25 cellular contexts compared by ENCODE assay signal in genomic region chr9:13127164-13127563, GRCh38.
"Had no signal": no experiment of that assay in that cellular context is flagged by ENCODE, and none has a peak within 500 bp of the region (broad histone marks: within the 10 kb centered on the region; RNA-seq: fewer than 3 reads in every experiment).

No MANE protein-coding gene starts in this region.

- H3K9ac ChIP-seq: parathyroid adenoma had no signal

- H3K27me3 ChIP-seq: gastrocnemius medialis, neutrophil, right lobe of liver, suprapubic skin, thyroid gland, vagina had no signal

- H3K27ac ChIP-seq: gastrocnemius medialis, lower lobe of right lung, neutrophil, parathyroid adenoma, right lobe of liver, suprapubic skin, thyroid gland, vagina had no signal

- H3K4me2 ChIP-seq: smooth muscle cell had no signal

- H3K4me1 Mint-ChIP-seq: natural killer cell; neural crest cell; stimulated activated naive CD8-positive, alpha-beta T cell treated with anti-CD3 and anti-CD28 coated beads, Interleukin-15, amount 100 ng/mL, for 72 hours had no signal

- H3K36me3 Mint-ChIP-seq: natural killer cell had no signal

- H3K9me3 Mint-ChIP-seq: neural crest cell had no signal

- H3K4me3 Mint-ChIP-seq: effector memory CD8-positive, alpha-beta T cell; natural killer cell; neural crest cell; stimulated activated naive CD8-positive, alpha-beta T cell treated with anti-CD3 and anti-CD28 coated beads, Interleukin-15, amount 100 ng/mL, for 72 hours had no signal

- H3K36me3 ChIP-seq: neutrophil had no signal

- H3K27me3 Mint-ChIP-seq: effector memory CD8-positive, alpha-beta T cell; progenitor cell of endocrine pancreas; stimulated activated naive CD8-positive, alpha-beta T cell treated with anti-CD3 and anti-CD28 coated beads, Interleukin-15, amount 100 ng/mL, for 72 hours had no signal

- DNase-seq: cerebellar nuclear complex; cortex of kidney; effector memory CD8-positive, alpha-beta T cell; foreskin fibroblast; gastrocnemius medialis; head of caudate nucleus; left ventricle myocardium superior; lower lobe of right lung; natural killer cell; right lobe of liver; stimulated activated CD4-positive, alpha-beta T cell treated with anti-CD3 and anti-CD28 coated beads, Interleukin-12 subunit alpha, Interleukin-12 subunit beta, amount 100 ng/mL, for 4 hours; stimulated activated CD4-positive, alpha-beta T cell treated with anti-CD3 and anti-CD28 coated beads, Interleukin-1b, Interleukin-23, amount 100 ng/mL, for 48 hours; stimulated activated CD4-positive, alpha-beta T cell treated with anti-CD3 and anti-CD28 coated beads, Interleukin-4, amount 100 ng/mL, for 1 hour; stimulated activated CD8-positive, alpha-beta memory T cell treated with anti-CD3 and anti-CD28 coated beads, Interleukin-4, amount 100 ng/mL, for 48 hours; stimulated activated naive CD4-positive, alpha-beta T cell; stimulated activated naive CD8-positive, alpha-beta T cell treated with anti-CD3 and anti-CD28 coated beads, Interleukin-15, amount 100 ng/mL, for 72 hours; thyroid gland; trophoblast cell had no signal

- H2AFZ ChIP-seq: parathyroid adenoma had no signal

- H3K27ac Mint-ChIP-seq: effector memory CD8-positive, alpha-beta T cell; natural killer cell; progenitor cell of endocrine pancreas; stimulated activated naive CD8-positive, alpha-beta T cell treated with anti-CD3 and anti-CD28 coated beads, Interleukin-15, amount 100 ng/mL, for 72 hours had no signal

- H3K79me2 ChIP-seq: parathyroid adenoma had no signal

- H3K4me3 ChIP-seq: gastrocnemius medialis, lower lobe of right lung, right lobe of liver, smooth muscle cell, suprapubic skin, thyroid gland, vagina had no signal

- H3K4me1 ChIP-seq: gastrocnemius medialis, lower lobe of right lung, parathyroid adenoma, right lobe of liver, suprapubic skin, thyroid gland, vagina had no signal

- H3K9me3 ChIP-seq: gastrocnemius medialis, lower lobe of right lung, neutrophil, right lobe of liver, suprapubic skin, thyroid gland, vagina had no signal

- ATAC-seq: effector memory CD8-positive, alpha-beta T cell; gastrocnemius medialis; left ventricle myocardium superior; lower lobe of right lung; natural killer cell; right lobe of liver; stimulated activated naive CD8-positive, alpha-beta T cell treated with anti-CD3 and anti-CD28 coated beads, Interleukin-15, amount 100 ng/mL, for 72 hours had no signal
